In the genomic region with DNA sequence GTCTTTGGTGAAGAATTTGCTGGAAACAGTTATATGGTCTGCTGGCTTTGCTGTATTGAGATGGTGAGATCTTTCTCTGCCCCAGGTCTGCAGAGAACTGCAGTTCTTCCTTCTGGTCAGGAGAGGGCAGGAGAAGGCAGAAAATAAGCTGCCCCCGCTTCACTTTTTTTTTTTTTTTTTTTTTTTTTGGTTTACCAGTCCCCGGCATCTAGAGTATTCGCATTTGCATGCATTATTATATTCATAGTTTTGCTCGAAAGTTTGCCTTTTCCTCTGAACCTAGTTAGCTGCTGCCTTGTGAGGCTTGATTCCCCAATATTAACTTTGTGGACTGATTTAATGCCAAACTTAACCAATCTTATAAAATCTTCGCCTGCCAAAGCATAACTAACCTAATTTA, we compare ENCODE assay signal across 8 cellular contexts. TPM values are rescaled to one million over a fixed set of nuclear protein-coding genes. Genes with fewer than 3 reads are reported as not detected.
DNase-seq lines count a peak whose midpoint lies in the region; ATAC-seq and TF ChIP-seq lines count a peak whose summit lies in the region.

No MANE protein-coding gene starts in this region.

- no peaks in the 10 kb centered on the region for H3K27me3 ChIP-seq in PC-3 (ENCODE audit: low read length)
- H3K27me3 ChIP-seq in kidney epithelial cell (ENCODE audit: control insufficient read depth, insufficient read depth, low read length): peaks cover 5% of the 10 kb centered on the region
- H3K27me3 ChIP-seq in stomach: peaks cover 0 to 38% (median 0%) of the 10 kb centered on the region in 3 donors

- no peaks in the 10 kb centered on the region for H3K9me2 ChIP-seq in PC-3 (replicated peaks; ENCODE audit: low read length)

- H3K4me3 Mint-ChIP-seq in MCF 10A (ENCODE audit: unreplicated experiment): no peak overlapping the region

- no peak overlapping the region for H3K27ac Mint-ChIP-seq in MCF 10A (ENCODE audit: low read depth, unreplicated experiment)

- CTCF ChIA-PET in PC-3 (lab: Charles Lee) (interaction anchor here (0.5 to 0.9 kb wide), 10 partner anchors 9 to 392 kb away, joined by 3 to 8 read pairs (median 4); partner anchors contain the start of genes ABCC5 and CAMK2N2), MCF 10A (lab: Yijun Ruan, JAX) (interaction anchor here (0.6 to 5.9 kb wide), 42 partner anchors 10 to 860 kb away, joined by 3 to 41 read pairs (median 4); partner anchors contain the start of genes ABCC5, DVL3 and PARL)

- no peaks in the 10 kb centered on the region for H3K27me3 Mint-ChIP-seq in MCF 10A (ENCODE audit: insufficient read depth, unreplicated experiment)

- peak; percentile 88 for TF ChIP-seq CTCF in PC-3 (conservative IDR thresholded peaks at IDR 0.05; ENCODE audit: low read depth, low read length)
- TF ChIP-seq CTCF in MCF 10A (IDR thresholded peaks at IDR 0.05; ENCODE audit: unreplicated experiment): peak; percentile 82
- peak; percentile 91 for TF ChIP-seq CTCF in kidney epithelial cell (IDR thresholded peaks at IDR 0.05; ENCODE audit: insufficient read depth, low read length, poor library complexity, severe bottlenecking)
- peak in 5 of 7 experiments; percentile 68 to 90 (median 76) for TF ChIP-seq CTCF in stomach (IDR thresholded peaks at IDR 0.05)

- intact Hi-C loops in PC-3 (cut with micrococcal nuclease) (loop anchor here (1.0 to 5.0 kb wide), 3 partner anchors 63 to 237 kb away; partner anchors contain the start of gene ABCC5), MCF 10A (cut with micrococcal nuclease) (loop anchor here (1.0 to 5.0 kb wide), 5 partner anchors 240 to 647 kb away; partner anchors contain the start of genes ABCF3 and EIF2B5), stomach (cut with DNase I; ENCODE audit: low total_unique reads) (loop anchor here (5.0 to 10.0 kb wide), 3 partner anchors 122 to 340 kb away; partner anchors contain the start of genes ABCC5 and EIF2B5)

- no peaks in the 10 kb centered on the region for H3K36me3 Mint-ChIP-seq in MCF 10A (ENCODE audit: insufficient read depth, unreplicated experiment)

- DNase-seq in activated CD8-positive, alpha-beta memory T cell treated with anti-CD3 and anti-CD28 coated beads, Interleukin-2, amount 50 U/mL, for 24 hours (ENCODE audit: extremely low read depth): peak; percentile 3
- DNase-seq in activated CD8-positive, alpha-beta memory T cell treated with anti-CD3 and anti-CD28 coated beads, Interleukin-2, amount 50 U/mL, for 48 hours: no peak
- DNase-seq in Jurkat, Clone E6-1 (ENCODE audit: low read depth, low spot score): peak; percentile 62
- DNase-seq in PC-3: peak; percentile 71
- DNase-seq in MCF 10A (ENCODE audit: unreplicated experiment): peak; percentile 60
- DNase-seq in kidney epithelial cell (ENCODE audit: low read depth): peak; percentile 4
- no peak for DNase-seq in stomach

- H3K27ac ChIP-seq in PC-3 (ENCODE audit: low read length) (no peak overlapping the region), stomach (no peak overlapping the region)

- H3K4me1 ChIP-seq in PC-3 (ENCODE audit: insufficient read depth, low read length) (no peaks in the 10 kb centered on the region), stomach (no peaks in the 10 kb centered on the region)

- no peaks in the 10 kb centered on the region for H4K20me1 ChIP-seq in PC-3 (ENCODE audit: low read length)

- no peak overlapping the region for H3K9ac ChIP-seq in PC-3 (ENCODE audit: low read length)

- BruUV-seq in PC-3 (replicated peaks; lab: Mats Ljungman, UMichigan): no TSS peak
- BruUV-seq in MCF 10A (replicated peaks; lab: Mats Ljungman, UMichigan): no TSS peak

- ATAC-seq in PC-3: peak; percentile 67
- no peak for ATAC-seq in GM18907 (IDR thresholded peaks at IDR 0.05; ENCODE audit: unreplicated experiment)

- H3K9me3 ChIP-seq in PC-3 (ENCODE audit: low read length) (no peaks in the 10 kb centered on the region), stomach (no peaks in the 10 kb centered on the region)

- H3K36me3 ChIP-seq in PC-3 (ENCODE audit: low read depth, low read length) (no peaks in the 10 kb centered on the region), kidney epithelial cell (ENCODE audit: control insufficient read depth, insufficient read depth, low read length) (no peaks in the 10 kb centered on the region), stomach (no peaks in the 10 kb centered on the region)

- no peaks in the 10 kb centered on the region for H3K4me1 Mint-ChIP-seq in MCF 10A (ENCODE audit: insufficient read depth, unreplicated experiment)

- H3K4me2 ChIP-seq in PC-3 (ENCODE audit: low read length): no peak overlapping the region

- no peak for TF ChIP-seq EP300 in stomach (IDR thresholded peaks at IDR 0.05)

- POLR2A ChIA-PET in PC-3 (lab: Charles Lee; ENCODE audit: unreplicated experiment): interaction anchor here (0.6 kb wide), 1 partner anchor 398 kb away, joined by 4 read pairs; no protein-coding TSS in a partner anchor
- POLR2A ChIA-PET in MCF 10A (lab: Yijun Ruan, JAX): interaction anchor here (0.6 to 3.1 kb wide), 7 partner anchors 9 to 355 kb away, joined by 3 to 18 read pairs (median 4); partner anchors contain the start of genes EEF1AKMT4, EIF2B5 and PARL

- no peak for TF ChIP-seq POLR2A in stomach (IDR thresholded peaks at IDR 0.05)

- no peaks in the 10 kb centered on the region for H3K9me3 Mint-ChIP-seq in MCF 10A (ENCODE audit: unreplicated experiment)

- H3K79me2 ChIP-seq in PC-3 (ENCODE audit: low read length): no peaks in the 10 kb centered on the region

- no peaks in the 10 kb centered on the region for H3F3A ChIP-seq in PC-3 (ENCODE audit: low read length, unreplicated experiment)

- H2AFZ ChIP-seq in PC-3 (ENCODE audit: low read length): peak overlapping the region; percentile 55; the same call in 1 of the 2 replicates

- H3K4me3 ChIP-seq in Jurkat, Clone E6-1 (ENCODE audit: low read length): no peak overlapping the region
- no peak overlapping the region for H3K4me3 ChIP-seq in PC-3 (ENCODE audit: low read length)
- no peak overlapping the region for H3K4me3 ChIP-seq in kidney epithelial cell (ENCODE audit: low read depth, low read length)
- H3K4me3 ChIP-seq in stomach: no peak overlapping the region

- 18 to 21% (median 19%) methylated on average over 5 of the region's 5 CpGs for WGBS in stomach, 5 donors

RNA-seq across cellular contexts. Expression of gene PARL, which starts 10.6 kb away (rescaled TPM):
- polyA plus RNA-seq in Jurkat, Clone E6-1 (2012; ENCODE audit: insufficient read depth, insufficient read length): 93.0 TPM
- total RNA-seq in PC-3 (2014; rRNA removed) (66.3 and 69.2 TPM in 2 replicates), MCF 10A (2022) (73.5 and 88.0 TPM in 2 replicates), kidney epithelial cell (38.5 and 45.3 TPM in 2 replicates), stomach (100 to 1,000 TPM in 1 of 5 donors, 10 to 100 TPM in 4; 54.3 to 116 (median 68.8) TPM)
- 100 to 1,000 TPM in 1 of 3 donors, 10 to 100 TPM in 2; 79.7 to 101 (median 90.3) TPM for polyA plus RNA-seq in stomach

Comparison
In these comparisons a context has a peak if more than half of its experiments do, and no peak if none do; other contexts are left out.
1. DNase-seq: peak in activated CD8-positive, alpha-beta memory T cell treated with anti-CD3 and anti-CD28 coated beads, Interleukin-2, amount 50 U/mL, for 24 hours (single experiment), Jurkat, Clone E6-1 (single experiment), PC-3 (single experiment), MCF 10A (single experiment) and kidney epithelial cell (single experiment); none in activated CD8-positive, alpha-beta memory T cell treated with anti-CD3 and anti-CD28 coated beads, Interleukin-2, amount 50 U/mL, for 48 hours (single experiment) and stomach (single experiment).
2. Peak in every context shown above with its lines, with median percentiles within 50 percentile points of each other: CTCF ChIP-seq.